21 cellular contexts compared by ENCODE assay signal in the genomic region with DNA sequence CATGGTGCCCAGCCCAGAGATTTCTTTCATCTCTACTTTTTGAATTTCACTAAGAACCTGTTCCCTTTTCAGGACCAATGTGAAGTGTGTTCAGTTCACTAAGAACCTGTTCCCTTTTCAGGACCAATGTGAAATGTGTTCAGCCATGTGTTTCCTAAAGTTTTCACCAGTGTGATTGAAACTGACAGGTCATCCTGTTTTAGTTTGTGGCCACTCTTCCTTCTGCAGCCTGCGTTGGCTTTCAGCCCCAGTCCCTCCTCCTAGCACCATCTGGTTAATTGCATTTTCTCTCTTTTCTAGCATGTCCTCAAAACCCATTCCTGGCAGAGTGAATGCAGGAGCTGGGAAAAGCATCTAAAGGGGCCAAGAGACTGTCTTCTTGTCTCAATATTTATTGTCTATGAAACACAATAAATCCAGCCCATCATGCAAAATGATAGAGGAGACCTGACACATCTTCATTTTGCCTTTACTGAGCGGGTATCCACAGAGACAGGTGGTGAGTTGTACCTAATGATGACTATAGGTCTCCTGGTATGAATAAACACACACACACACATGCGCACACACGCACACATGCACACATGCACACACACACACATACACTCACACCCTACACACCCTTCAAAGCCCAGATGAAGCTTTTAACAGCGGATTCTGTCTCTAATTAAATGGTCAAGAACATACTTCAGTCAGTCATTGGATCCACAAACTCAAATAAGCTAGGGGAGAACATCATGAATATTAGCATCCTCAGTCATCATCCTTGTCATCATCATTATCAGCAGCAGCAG. TPM values are rescaled to one million over a fixed set of nuclear protein-coding genes. Genes with fewer than 3 reads are reported as not detected.
A peak's percentile ranks its signal among the peaks of the same experiment; 100 is the strongest.
DNase-seq lines count a peak whose midpoint lies in the region; ATAC-seq and TF ChIP-seq lines count a peak whose summit lies in the region.
"Had no signal": no experiment of that assay in that cellular context is flagged by ENCODE, and none has a peak within 500 bp of the region (broad histone marks: within the 10 kb centered on the region; RNA-seq: fewer than 3 reads in every experiment).

No MANE protein-coding gene starts in this region.

- H3K9me3 ChIP-seq in gastrocnemius medialis, result no peaks in the 10 kb centered on the region
- H3K9me3 ChIP-seq: prostate gland, thoracic aorta had no signal

- no peak for TF ChIP-seq POLR2A in gastrocnemius medialis (IDR thresholded peaks at IDR 0.05)

- peak overlapping the region; percentile 56 for H3K27ac Mint-ChIP-seq in glutamatergic neuron (ENCODE audit: unreplicated experiment)
- H3K27ac Mint-ChIP-seq: effector memory CD8-positive, alpha-beta T cell had no signal

- DNase-seq in NCI-H82 (lab: John Stamatoyannopoulos, UW) (peak; percentile 80), glutamatergic neuron (no peak), NCI-H2171 (lab: John Stamatoyannopoulos, UW) (no peak), NCI-H2029 (lab: John Stamatoyannopoulos, UW) (no peak), kidney tubule cell (ENCODE audit: low spot score) (no peak), gastrocnemius medialis (no peak)
- DNase-seq: activated CD4-positive, CD25-positive, alpha-beta regulatory T cell; activated effector memory CD4-positive, alpha-beta T cell treated with Interleukin-2 at 50 U/mL for 16 hours; central memory CD4-positive, alpha-beta T cell; COR-L47; effector memory CD8-positive, alpha-beta T cell; EL; islet precursor cell; mesenchymal stem cell; SHP77 treated with DMSO at 0.1 percent for 48 hours had no signal

- peaks cover 0 to 2% of the 10 kb centered on the region in 2 donors for H3K4me1 ChIP-seq in gastrocnemius medialis
- H3K4me1 ChIP-seq: prostate gland had no signal

- peaks cover 0 to 6% (median 0%) of the 10 kb centered on the region in 3 donors for H3K27me3 ChIP-seq in gastrocnemius medialis

- H3K4me3 Mint-ChIP-seq in glutamatergic neuron (ENCODE audit: unreplicated experiment), result peak overlapping the region; percentile 53
- H3K4me3 Mint-ChIP-seq: effector memory CD8-positive, alpha-beta T cell; nephron had no signal

- H3K27me3 Mint-ChIP-seq in glutamatergic neuron (ENCODE audit: unreplicated experiment), result peaks cover 16% of the 10 kb centered on the region

- H3K36me3 ChIP-seq in gastrocnemius medialis, result no peaks in the 10 kb centered on the region
- H3K36me3 ChIP-seq: prostate gland, thoracic aorta had no signal

- intact Hi-C loops in gastrocnemius medialis (cut with DNase I; ENCODE audit: low total_unique reads), result loop anchor here (10.0 kb wide), 1 partner anchor 999 kb away; the partner anchor contains the start of gene SPDL1

- no peak overlapping the region for H3K27ac ChIP-seq in gastrocnemius medialis
- H3K27ac ChIP-seq: prostate gland, thoracic aorta had no signal

- H3K4me3 ChIP-seq in gastrocnemius medialis, result no peak overlapping the region
- H3K4me3 ChIP-seq: prostate gland, thoracic aorta had no signal

- H3K36me3 Mint-ChIP-seq in glutamatergic neuron (ENCODE audit: unreplicated experiment), result no peaks in the 10 kb centered on the region

- peaks cover 14% of the 10 kb centered on the region for H3K4me1 Mint-ChIP-seq in glutamatergic neuron (ENCODE audit: low read depth, unreplicated experiment)

- in situ Hi-C loops in gastrocnemius medialis (cut with MboI; ENCODE audit: low sequenced_read_pairs in 4 of 4), result no loop called here

- ATAC-seq in GM18502 (IDR thresholded peaks at IDR 0.05; ENCODE audit: poor library complexity, unreplicated experiment), result peak; percentile 29
- peak; percentile 33 for ATAC-seq in GM21576 (IDR thresholded peaks at IDR 0.05; ENCODE audit: unreplicated experiment)
- no peak for ATAC-seq in gastrocnemius medialis
- ATAC-seq: effector memory CD8-positive, alpha-beta T cell had no signal

- H3K9me3 Mint-ChIP-seq in glutamatergic neuron (ENCODE audit: unreplicated experiment), result peaks cover 3% of the 10 kb centered on the region
- H3K9me3 Mint-ChIP-seq: effector memory CD8-positive, alpha-beta T cell; nephron had no signal

- TF ChIP-seq CTCF in glutamatergic neuron (IDR thresholded peaks at IDR 0.05; ENCODE audit: partially characterized antibody, unreplicated experiment) (no peak), gastrocnemius medialis (IDR thresholded peaks at IDR 0.05 in 4 of 5, conservative IDR thresholded peaks at IDR 0.05 in 1 of 5) (no peak)

RNA-seq across cellular contexts. Expression of gene PANK3, which starts 6.1 kb away (rescaled TPM):
- total RNA-seq in glutamatergic neuron (ENCODE audit: unreplicated experiment), result 153 TPM
- 10 to 100 TPM; 14.5 to 23.5 (median 16.1) TPM for total RNA-seq in gastrocnemius medialis

RNA-seq across cellular contexts. Expression of gene FBLL1, which starts 56.2 kb away (rescaled TPM):
- total RNA-seq in glutamatergic neuron (ENCODE audit: unreplicated experiment) (66.2 TPM), gastrocnemius medialis (not detected)
- total RNA-seq: T-helper 2 cell treated with Interferon-gamma antibody and Interleukin-4, amounts not matched to agents 100 ng/mL and 5 ng/mL, for 36 hours; thoracic aorta had no signal

Comparison
In these comparisons a context has a peak if more than half of its experiments do, and no peak if none do; other contexts are left out.
1. ATAC-seq: peak in GM18502 (single experiment) and GM21576 (single experiment); none in gastrocnemius medialis (0 of 2).
2. RNA of gene FBLL1, which starts 56.2 kb away (total RNA-seq): 66.2 TPM in glutamatergic neuron (single experiment); not detected in gastrocnemius medialis; every median in the first group is over 10 times any median in the second.